In genomic region chr6:122472022-122472340, GRCh38 we compare ENCODE assay signal across 8 cellular contexts. TPM values are rescaled to one million over a fixed set of nuclear protein-coding genes. Genes with fewer than 3 reads are reported as not detected.
DNase-seq lines count a peak whose midpoint lies in the region; ATAC-seq and TF ChIP-seq lines count a peak whose summit lies in the region.

No MANE protein-coding gene starts in this region.

- H3K4me3 ChIP-seq in iPS-18c (ENCODE audit: insufficient read depth, low read depth, low read length) (peak overlapping the region; percentile 90), stomach (peak overlapping the region; percentile 66 to 91 (median 76))

- H3K27ac Mint-ChIP-seq in activated naive CD4-positive, alpha-beta T cell treated with anti-CD3 and anti-CD28 coated beads, Interleukin-2, amount 50 U/mL, for 24 hours = peak overlapping the region; percentile 100
- peak overlapping the region; percentile 99 for H3K27ac Mint-ChIP-seq in activated T-helper 2 cell treated with anti-CD3 and anti-CD28 coated beads, Interferon-gamma antibody, Interleukin-2, Interleukin-4, amounts not matched to agents 10 μg/mL and 5 μg/mL and 100 μg/mL, durations not matched to agents 14 hours and 24 hours and 36 hours

- intact Hi-C loops in activated T-helper 2 cell treated with anti-CD3 and anti-CD28 coated beads, Interferon-gamma antibody, Interleukin-2, Interleukin-4, amounts not matched to agents 10 μg/mL and 5 μg/mL and 100 μg/mL, durations not matched to agents 14 hours and 24 hours and 36 hours (cut with micrococcal nuclease) = loop anchor here (10.0 kb wide), 1 partner anchor 253 kb away; no protein-coding TSS in a partner anchor
- intact Hi-C loops in stomach (cut with DNase I; ENCODE audit: low total_unique reads) = loop anchor here (10.0 kb wide), 1 partner anchor 77 kb away; the partner anchor contains the start of gene HSF2

- H3K4me3 Mint-ChIP-seq in activated naive CD4-positive, alpha-beta T cell treated with anti-CD3 and anti-CD28 coated beads, Interleukin-2, amount 50 U/mL, for 24 hours = peak overlapping the region; percentile 99
- peak overlapping the region; percentile 99 for H3K4me3 Mint-ChIP-seq in activated T-helper 2 cell treated with anti-CD3 and anti-CD28 coated beads, Interferon-gamma antibody, Interleukin-2, Interleukin-4, amounts not matched to agents 10 μg/mL and 5 μg/mL and 100 μg/mL, durations not matched to agents 14 hours and 24 hours and 36 hours (ENCODE audit: low read depth)

- 1 to 6% (median 2%) methylated on average over 8 of the region's 8 CpGs for WGBS in stomach, 5 donors

- DNase-seq in activated naive CD4-positive, alpha-beta T cell treated with Interleukin-2 at 50 U/mL for 16 hours = no peak
- no peak for DNase-seq in activated T-helper 2 cell treated with anti-CD3 and anti-CD28 coated beads, Interferon-gamma antibody, Interleukin-2, Interleukin-4, amounts not matched to agents 10 μg/mL and 5 μg/mL and 100 μg/mL, durations not matched to agents 14 hours and 24 hours and 36 hours (ENCODE audit: low spot score)
- DNase-seq in stomach (no peak), NCI-H1092 treated with DMSO at 0.1 percent for 48 hours (lab: John Stamatoyannopoulos, UW) (no peak), AG20443 (ENCODE audit: low spot score) (no peak)

- peak overlapping the region; percentile 93 to 96 (median 94) for H3K27ac ChIP-seq in stomach

- no peaks in the 10 kb centered on the region for H3K9me3 ChIP-seq in iPS-18c (ENCODE audit: control insufficient read depth, insufficient read depth, low read length)
- H3K9me3 ChIP-seq in stomach = no peaks in the 10 kb centered on the region

- TF ChIP-seq CTCF in stomach (IDR thresholded peaks at IDR 0.05) = no peak

- H3K9me3 Mint-ChIP-seq in activated naive CD4-positive, alpha-beta T cell treated with anti-CD3 and anti-CD28 coated beads, Interleukin-2, amount 50 U/mL, for 24 hours = no peaks in the 10 kb centered on the region
- H3K9me3 Mint-ChIP-seq in activated T-helper 2 cell treated with anti-CD3 and anti-CD28 coated beads, Interferon-gamma antibody, Interleukin-2, Interleukin-4, amounts not matched to agents 10 μg/mL and 5 μg/mL and 100 μg/mL, durations not matched to agents 14 hours and 24 hours and 36 hours = no peaks in the 10 kb centered on the region

- peaks cover 21 to 49% (median 36%) of the 10 kb centered on the region in 4 donors for H3K4me1 ChIP-seq in stomach

- no peaks in the 10 kb centered on the region for H3K27me3 ChIP-seq in stomach

- H3K36me3 ChIP-seq in stomach = peaks cover 0 to 4% (median 0%) of the 10 kb centered on the region in 4 donors

- H3K27me3 Mint-ChIP-seq in activated naive CD4-positive, alpha-beta T cell treated with anti-CD3 and anti-CD28 coated beads, Interleukin-2, amount 50 U/mL, for 24 hours = no peaks in the 10 kb centered on the region
- no peaks in the 10 kb centered on the region for H3K27me3 Mint-ChIP-seq in activated T-helper 2 cell treated with anti-CD3 and anti-CD28 coated beads, Interferon-gamma antibody, Interleukin-2, Interleukin-4, amounts not matched to agents 10 μg/mL and 5 μg/mL and 100 μg/mL, durations not matched to agents 14 hours and 24 hours and 36 hours (ENCODE audit: low read depth)

- TF ChIP-seq EP300 in stomach (IDR thresholded peaks at IDR 0.05) = no peak

- H3K36me3 Mint-ChIP-seq in activated naive CD4-positive, alpha-beta T cell treated with anti-CD3 and anti-CD28 coated beads, Interleukin-2, amount 50 U/mL, for 24 hours = peaks cover 5% of the 10 kb centered on the region
- peaks cover 13% of the 10 kb centered on the region for H3K36me3 Mint-ChIP-seq in activated T-helper 2 cell treated with anti-CD3 and anti-CD28 coated beads, Interferon-gamma antibody, Interleukin-2, Interleukin-4, amounts not matched to agents 10 μg/mL and 5 μg/mL and 100 μg/mL, durations not matched to agents 14 hours and 24 hours and 36 hours (ENCODE audit: low read depth)

- H3K4me1 Mint-ChIP-seq in activated naive CD4-positive, alpha-beta T cell treated with anti-CD3 and anti-CD28 coated beads, Interleukin-2, amount 50 U/mL, for 24 hours = peaks cover 37% of the 10 kb centered on the region
- H3K4me1 Mint-ChIP-seq in activated T-helper 2 cell treated with anti-CD3 and anti-CD28 coated beads, Interferon-gamma antibody, Interleukin-2, Interleukin-4, amounts not matched to agents 10 μg/mL and 5 μg/mL and 100 μg/mL, durations not matched to agents 14 hours and 24 hours and 36 hours (ENCODE audit: low read depth) = peaks cover 19% of the 10 kb centered on the region

- no peak for TF ChIP-seq POLR2A in stomach (IDR thresholded peaks at IDR 0.05)

- ATAC-seq in HG03342 (IDR thresholded peaks at IDR 0.05; ENCODE audit: unreplicated experiment) = peak; percentile 56

RNA-seq across cellular contexts. Expression of gene SERINC1, which starts 0.4 kb away (rescaled TPM):
- 44.0 and 46.4 TPM in 2 replicates for total RNA-seq in activated T-helper 2 cell treated with anti-CD3 and anti-CD28 coated beads, Interferon-gamma antibody, Interleukin-2, Interleukin-4, amounts not matched to agents 10 μg/mL and 5 μg/mL and 100 μg/mL, durations not matched to agents 14 hours and 24 hours and 36 hours
- total RNA-seq in stomach = 100 to 1,000 TPM in 1 of 5 donors, 10 to 100 TPM in 4; 30.1 to 328 (median 82.3) TPM
- 10 to 100 TPM; 46.6 to 59.9 (median 51.3) TPM for polyA plus RNA-seq in stomach
